In genomic region chr17:17342242-17342945, GRCh38 we compare ENCODE assay signal across 17 cellular contexts.
"Had no signal": no experiment of that assay in that cellular context is flagged by ENCODE, and none has a peak within 500 bp of the region (broad histone marks: within the 10 kb centered on the region; RNA-seq: fewer than 3 reads in every experiment).

No MANE protein-coding gene starts in this region.

- H3K4me3 ChIP-seq: body of pancreas, esophagus muscularis mucosa, right atrium auricular region, smooth muscle cell, upper lobe of left lung had no signal

- H3K27me3 ChIP-seq: body of pancreas, esophagus muscularis mucosa, right atrium auricular region, upper lobe of left lung had no signal

- H3K9me3 ChIP-seq: body of pancreas, esophagus muscularis mucosa, right atrium auricular region, SK-N-SH, upper lobe of left lung had no signal

- H3K9me3 Mint-ChIP-seq: activated CD4-positive, alpha-beta memory T cell treated with anti-CD3 and anti-CD28 coated beads, Interleukin-2, amount 10 ng/mL, durations not matched to agents 7 days and 5 days; immature natural killer cell; neural crest cell had no signal

- H3K4me3 Mint-ChIP-seq: activated CD4-positive, alpha-beta memory T cell treated with anti-CD3 and anti-CD28 coated beads, Interleukin-2, amount 10 ng/mL, durations not matched to agents 7 days and 5 days; activated CD4-positive, alpha-beta T cell treated with anti-CD3 and anti-CD28 coated beads for 36 hours; immature natural killer cell; neural crest cell had no signal

- H3K9ac ChIP-seq: SK-N-SH had no signal

- DNase-seq: activated CD4-positive, alpha-beta memory T cell treated with anti-CD3 and anti-CD28 coated beads, Interleukin-2, amount 10 ng/mL, durations not matched to agents 7 days and 5 days; activated CD4-positive, alpha-beta T cell treated with anti-CD3 and anti-CD28 coated beads for 36 hours; activated CD8-positive, alpha-beta memory T cell treated with anti-CD3 and anti-CD28 coated beads, Interleukin-2, amount 50 U/mL, for 4 hours; activated naive CD4-positive, alpha-beta T cell treated with Interleukin-2 at 50 U/mL for 16 hours; body of pancreas; immature natural killer cell; mesenchymal stem cell; SK-N-SH; stimulated activated CD4-positive, alpha-beta T cell treated with anti-CD3 and anti-CD28 coated beads, Interleukin-1b, Interleukin-23, amount 100 ng/mL, for 48 hours; stimulated activated naive CD4-positive, alpha-beta T cell; T-helper 1 cell; upper lobe of left lung had no signal

- H3K4me2 ChIP-seq: SK-N-SH, smooth muscle cell had no signal

- H3K27ac Mint-ChIP-seq: activated CD4-positive, alpha-beta memory T cell treated with anti-CD3 and anti-CD28 coated beads, Interleukin-2, amount 10 ng/mL, durations not matched to agents 7 days and 5 days; activated CD4-positive, alpha-beta T cell treated with anti-CD3 and anti-CD28 coated beads for 36 hours; immature natural killer cell had no signal

- H3K4me1 Mint-ChIP-seq: activated CD4-positive, alpha-beta memory T cell treated with anti-CD3 and anti-CD28 coated beads, Interleukin-2, amount 10 ng/mL, durations not matched to agents 7 days and 5 days; activated CD4-positive, alpha-beta T cell treated with anti-CD3 and anti-CD28 coated beads for 36 hours; immature natural killer cell; neural crest cell had no signal

- H3K36me3 ChIP-seq: right atrium auricular region, upper lobe of left lung had no signal

- H3K4me1 ChIP-seq: body of pancreas, esophagus muscularis mucosa, right atrium auricular region, upper lobe of left lung had no signal

- ATAC-seq: activated CD4-positive, alpha-beta T cell treated with anti-CD3 and anti-CD28 coated beads for 36 hours; body of pancreas had no signal

- H3K27ac ChIP-seq: body of pancreas, esophagus muscularis mucosa, right atrium auricular region, upper lobe of left lung, VCaP had no signal

- H3K27me3 Mint-ChIP-seq: activated CD4-positive, alpha-beta memory T cell treated with anti-CD3 and anti-CD28 coated beads, Interleukin-2, amount 10 ng/mL, durations not matched to agents 7 days and 5 days; activated CD4-positive, alpha-beta T cell treated with anti-CD3 and anti-CD28 coated beads for 36 hours had no signal
